ENCODE assay signal across 1 cellular context in the genomic region with DNA sequence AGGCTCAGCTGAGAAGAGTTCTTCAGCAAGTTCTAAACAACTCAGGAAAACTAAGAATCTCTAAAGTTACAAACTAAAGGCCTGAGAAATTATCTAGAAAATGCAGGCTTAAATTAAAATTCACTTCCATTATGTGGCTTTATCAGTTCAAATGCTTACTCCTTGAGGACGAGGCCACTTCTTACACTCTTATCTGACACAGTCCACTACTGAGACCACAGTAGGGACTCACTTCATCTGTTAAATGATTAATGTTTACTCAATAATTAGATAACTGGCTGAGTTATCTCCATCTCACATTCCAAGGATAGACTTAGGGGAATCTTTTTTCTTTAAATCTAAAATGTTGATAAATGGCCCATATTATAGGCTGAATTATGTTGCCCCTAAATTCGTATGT.
A peak's percentile ranks its signal among the peaks of the same experiment; 100 is the strongest.
TF ChIP-seq lines count a peak whose summit lies in the region.

No MANE protein-coding gene starts in this region.

TF ChIP-seq in K562, 482 proteins besides CTCF, POLR2A, EP300 and RAD21 (continued from another document and continues in another):
- TF ChIP-seq, protein P1, sequence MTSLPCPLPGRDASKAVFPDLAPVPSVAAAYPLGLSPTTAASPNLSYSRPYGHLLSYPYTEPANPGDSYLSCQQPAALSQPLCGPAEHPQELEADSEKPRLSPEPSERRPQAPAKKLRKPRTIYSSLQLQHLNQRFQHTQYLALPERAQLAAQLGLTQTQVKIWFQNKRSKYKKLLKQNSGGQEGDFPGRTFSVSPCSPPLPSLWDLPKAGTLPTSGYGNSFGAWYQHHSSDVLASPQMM (CRISPR knock-in tag; IDR thresholded peaks at IDR 0.05): no peak
- TF ChIP-seq PML (IDR thresholded peaks at IDR 0.05; ENCODE audit: low read length) (0 out of 2 replicates have a peak, but pooled peaks have one; percentile 22), RFX1 (IDR thresholded peaks at IDR 0.05) (no peak), XRCC3 (IDR thresholded peaks at IDR 0.05) (no peak), SMARCE1 (IDR thresholded peaks at IDR 0.05) (peak; percentile 40; the same call in 1 of the 2 replicates), CBFA2T2 (conservative IDR thresholded peaks at IDR 0.05) (peak; percentile 65), ZNF174 (CRISPR knock-in tag; IDR thresholded peaks at IDR 0.05) (no peak), FOS (IDR thresholded peaks at IDR 0.05; ENCODE audit: extremely low read depth, insufficient read length) (no peak), ZNF551 (CRISPR knock-in tag; IDR thresholded peaks at IDR 0.05) (no peak), ADNP (tag; IDR thresholded peaks at IDR 0.05) (0 out of 2 replicates have a peak, but pooled peaks have one; percentile 37), EGR1 (conservative IDR thresholded peaks at IDR 0.05) (no peak), BACH1 (tag; IDR thresholded peaks at IDR 0.05) (no peak), CBFA2T3 (IDR thresholded peaks at IDR 0.05) (peak; percentile 79), STAG1 (CRISPR knock-in tag; IDR thresholded peaks at IDR 0.05; ENCODE audit: borderline replicate concordance) (no peak), HMG20B (CRISPR knock-in tag; IDR thresholded peaks at IDR 0.05) (no peak), SAFB (IDR thresholded peaks at IDR 0.05; ENCODE audit: borderline replicate concordance, low read depth, low read length) (no peak), RBM15 (IDR thresholded peaks at IDR 0.05; ENCODE audit: insufficient read depth, low read length) (no peak), RBFOX2 (IDR thresholded peaks at IDR 0.05; ENCODE audit: low read depth, low read length) (no peak)
- TF ChIP-seq, protein P2, sequence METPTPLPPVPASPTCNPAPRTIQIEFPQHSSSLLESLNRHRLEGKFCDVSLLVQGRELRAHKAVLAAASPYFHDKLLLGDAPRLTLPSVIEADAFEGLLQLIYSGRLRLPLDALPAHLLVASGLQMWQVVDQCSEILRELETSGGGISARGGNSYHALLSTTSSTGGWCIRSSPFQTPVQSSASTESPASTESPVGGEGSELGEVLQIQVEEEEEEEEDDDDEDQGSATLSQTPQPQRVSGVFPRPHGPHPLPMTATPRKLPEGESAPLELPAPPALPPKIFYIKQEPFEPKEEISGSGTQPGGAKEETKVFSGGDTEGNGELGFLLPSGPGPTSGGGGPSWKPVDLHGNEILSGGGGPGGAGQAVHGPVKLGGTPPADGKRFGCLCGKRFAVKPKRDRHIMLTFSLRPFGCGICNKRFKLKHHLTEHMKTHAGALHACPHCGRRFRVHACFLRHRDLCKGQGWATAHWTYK (CRISPR knock-in tag; IDR thresholded peaks at IDR 0.05): 0 out of 2 replicates have a peak, but pooled peaks have one; percentile 53
- TF ChIP-seq, protein P3, sequence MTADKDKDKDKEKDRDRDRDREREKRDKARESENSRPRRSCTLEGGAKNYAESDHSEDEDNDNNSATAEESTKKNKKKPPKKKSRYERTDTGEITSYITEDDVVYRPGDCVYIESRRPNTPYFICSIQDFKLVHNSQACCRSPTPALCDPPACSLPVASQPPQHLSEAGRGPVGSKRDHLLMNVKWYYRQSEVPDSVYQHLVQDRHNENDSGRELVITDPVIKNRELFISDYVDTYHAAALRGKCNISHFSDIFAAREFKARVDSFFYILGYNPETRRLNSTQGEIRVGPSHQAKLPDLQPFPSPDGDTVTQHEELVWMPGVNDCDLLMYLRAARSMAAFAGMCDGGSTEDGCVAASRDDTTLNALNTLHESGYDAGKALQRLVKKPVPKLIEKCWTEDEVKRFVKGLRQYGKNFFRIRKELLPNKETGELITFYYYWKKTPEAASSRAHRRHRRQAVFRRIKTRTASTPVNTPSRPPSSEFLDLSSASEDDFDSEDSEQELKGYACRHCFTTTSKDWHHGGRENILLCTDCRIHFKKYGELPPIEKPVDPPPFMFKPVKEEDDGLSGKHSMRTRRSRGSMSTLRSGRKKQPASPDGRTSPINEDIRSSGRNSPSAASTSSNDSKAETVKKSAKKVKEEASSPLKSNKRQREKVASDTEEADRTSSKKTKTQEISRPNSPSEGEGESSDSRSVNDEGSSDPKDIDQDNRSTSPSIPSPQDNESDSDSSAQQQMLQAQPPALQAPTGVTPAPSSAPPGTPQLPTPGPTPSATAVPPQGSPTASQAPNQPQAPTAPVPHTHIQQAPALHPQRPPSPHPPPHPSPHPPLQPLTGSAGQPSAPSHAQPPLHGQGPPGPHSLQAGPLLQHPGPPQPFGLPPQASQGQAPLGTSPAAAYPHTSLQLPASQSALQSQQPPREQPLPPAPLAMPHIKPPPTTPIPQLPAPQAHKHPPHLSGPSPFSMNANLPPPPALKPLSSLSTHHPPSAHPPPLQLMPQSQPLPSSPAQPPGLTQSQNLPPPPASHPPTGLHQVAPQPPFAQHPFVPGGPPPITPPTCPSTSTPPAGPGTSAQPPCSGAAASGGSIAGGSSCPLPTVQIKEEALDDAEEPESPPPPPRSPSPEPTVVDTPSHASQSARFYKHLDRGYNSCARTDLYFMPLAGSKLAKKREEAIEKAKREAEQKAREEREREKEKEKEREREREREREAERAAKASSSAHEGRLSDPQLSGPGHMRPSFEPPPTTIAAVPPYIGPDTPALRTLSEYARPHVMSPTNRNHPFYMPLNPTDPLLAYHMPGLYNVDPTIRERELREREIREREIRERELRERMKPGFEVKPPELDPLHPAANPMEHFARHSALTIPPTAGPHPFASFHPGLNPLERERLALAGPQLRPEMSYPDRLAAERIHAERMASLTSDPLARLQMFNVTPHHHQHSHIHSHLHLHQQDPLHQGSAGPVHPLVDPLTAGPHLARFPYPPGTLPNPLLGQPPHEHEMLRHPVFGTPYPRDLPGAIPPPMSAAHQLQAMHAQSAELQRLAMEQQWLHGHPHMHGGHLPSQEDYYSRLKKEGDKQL (CRISPR knock-in tag; IDR thresholded peaks at IDR 0.05; ENCODE audit: borderline replicate concordance): no peak
- TF ChIP-seq, protein P4, sequence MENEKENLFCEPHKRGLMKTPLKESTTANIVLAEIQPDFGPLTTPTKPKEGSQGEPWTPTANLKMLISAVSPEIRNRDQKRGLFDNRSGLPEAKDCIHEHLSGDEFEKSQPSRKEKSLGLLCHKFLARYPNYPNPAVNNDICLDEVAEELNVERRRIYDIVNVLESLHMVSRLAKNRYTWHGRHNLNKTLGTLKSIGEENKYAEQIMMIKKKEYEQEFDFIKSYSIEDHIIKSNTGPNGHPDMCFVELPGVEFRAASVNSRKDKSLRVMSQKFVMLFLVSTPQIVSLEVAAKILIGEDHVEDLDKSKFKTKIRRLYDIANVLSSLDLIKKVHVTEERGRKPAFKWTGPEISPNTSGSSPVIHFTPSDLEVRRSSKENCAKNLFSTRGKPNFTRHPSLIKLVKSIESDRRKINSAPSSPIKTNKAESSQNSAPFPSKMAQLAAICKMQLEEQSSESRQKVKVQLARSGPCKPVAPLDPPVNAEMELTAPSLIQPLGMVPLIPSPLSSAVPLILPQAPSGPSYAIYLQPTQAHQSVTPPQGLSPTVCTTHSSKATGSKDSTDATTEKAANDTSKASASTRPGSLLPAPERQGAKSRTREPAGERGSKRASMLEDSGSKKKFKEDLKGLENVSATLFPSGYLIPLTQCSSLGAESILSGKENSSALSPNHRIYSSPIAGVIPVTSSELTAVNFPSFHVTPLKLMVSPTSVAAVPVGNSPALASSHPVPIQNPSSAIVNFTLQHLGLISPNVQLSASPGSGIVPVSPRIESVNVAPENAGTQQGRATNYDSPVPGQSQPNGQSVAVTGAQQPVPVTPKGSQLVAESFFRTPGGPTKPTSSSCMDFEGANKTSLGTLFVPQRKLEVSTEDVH (IDR thresholded peaks at IDR 0.05; ENCODE audit: low read depth, partially characterized antibody): no peak
- TF ChIP-seq, protein P5, sequence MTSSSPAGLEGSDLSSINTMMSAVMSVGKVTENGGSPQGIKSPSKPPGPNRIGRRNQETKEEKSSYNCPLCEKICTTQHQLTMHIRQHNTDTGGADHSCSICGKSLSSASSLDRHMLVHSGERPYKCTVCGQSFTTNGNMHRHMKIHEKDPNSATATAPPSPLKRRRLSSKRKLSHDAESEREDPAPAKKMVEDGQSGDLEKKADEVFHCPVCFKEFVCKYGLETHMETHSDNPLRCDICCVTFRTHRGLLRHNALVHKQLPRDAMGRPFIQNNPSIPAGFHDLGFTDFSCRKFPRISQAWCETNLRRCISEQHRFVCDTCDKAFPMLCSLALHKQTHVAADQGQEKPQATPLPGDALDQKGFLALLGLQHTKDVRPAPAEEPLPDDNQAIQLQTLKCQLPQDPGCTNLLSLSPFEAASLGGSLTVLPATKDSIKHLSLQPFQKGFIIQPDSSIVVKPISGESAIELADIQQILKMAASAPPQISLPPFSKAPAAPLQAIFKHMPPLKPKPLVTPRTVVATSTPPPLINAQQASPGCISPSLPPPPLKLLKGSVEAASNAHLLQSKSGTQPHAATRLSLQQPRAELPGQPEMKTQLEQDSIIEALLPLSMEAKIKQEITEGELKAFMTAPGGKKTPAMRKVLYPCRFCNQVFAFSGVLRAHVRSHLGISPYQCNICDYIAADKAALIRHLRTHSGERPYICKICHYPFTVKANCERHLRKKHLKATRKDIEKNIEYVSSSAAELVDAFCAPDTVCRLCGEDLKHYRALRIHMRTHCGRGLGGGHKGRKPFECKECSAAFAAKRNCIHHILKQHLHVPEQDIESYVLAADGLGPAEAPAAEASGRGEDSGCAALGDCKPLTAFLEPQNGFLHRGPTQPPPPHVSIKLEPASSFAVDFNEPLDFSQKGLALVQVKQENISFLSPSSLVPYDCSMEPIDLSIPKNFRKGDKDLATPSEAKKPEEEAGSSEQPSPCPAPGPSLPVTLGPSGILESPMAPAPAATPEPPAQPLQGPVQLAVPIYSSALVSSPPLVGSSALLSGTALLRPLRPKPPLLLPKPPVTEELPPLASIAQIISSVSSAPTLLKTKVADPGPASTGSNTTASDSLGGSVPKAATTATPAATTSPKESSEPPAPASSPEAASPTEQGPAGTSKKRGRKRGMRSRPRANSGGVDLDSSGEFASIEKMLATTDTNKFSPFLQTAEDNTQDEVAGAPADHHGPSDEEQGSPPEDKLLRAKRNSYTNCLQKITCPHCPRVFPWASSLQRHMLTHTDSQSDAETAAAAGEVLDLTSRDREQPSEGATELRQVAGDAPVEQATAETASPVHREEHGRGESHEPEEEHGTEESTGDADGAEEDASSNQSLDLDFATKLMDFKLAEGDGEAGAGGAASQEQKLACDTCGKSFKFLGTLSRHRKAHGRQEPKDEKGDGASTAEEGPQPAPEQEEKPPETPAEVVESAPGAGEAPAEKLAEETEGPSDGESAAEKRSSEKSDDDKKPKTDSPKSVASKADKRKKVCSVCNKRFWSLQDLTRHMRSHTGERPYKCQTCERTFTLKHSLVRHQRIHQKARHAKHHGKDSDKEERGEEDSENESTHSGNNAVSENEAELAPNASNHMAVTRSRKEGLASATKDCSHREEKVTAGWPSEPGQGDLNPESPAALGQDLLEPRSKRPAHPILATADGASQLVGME (CRISPR knock-in tag; IDR thresholded peaks at IDR 0.05): no peak
- TF ChIP-seq, protein P6, sequence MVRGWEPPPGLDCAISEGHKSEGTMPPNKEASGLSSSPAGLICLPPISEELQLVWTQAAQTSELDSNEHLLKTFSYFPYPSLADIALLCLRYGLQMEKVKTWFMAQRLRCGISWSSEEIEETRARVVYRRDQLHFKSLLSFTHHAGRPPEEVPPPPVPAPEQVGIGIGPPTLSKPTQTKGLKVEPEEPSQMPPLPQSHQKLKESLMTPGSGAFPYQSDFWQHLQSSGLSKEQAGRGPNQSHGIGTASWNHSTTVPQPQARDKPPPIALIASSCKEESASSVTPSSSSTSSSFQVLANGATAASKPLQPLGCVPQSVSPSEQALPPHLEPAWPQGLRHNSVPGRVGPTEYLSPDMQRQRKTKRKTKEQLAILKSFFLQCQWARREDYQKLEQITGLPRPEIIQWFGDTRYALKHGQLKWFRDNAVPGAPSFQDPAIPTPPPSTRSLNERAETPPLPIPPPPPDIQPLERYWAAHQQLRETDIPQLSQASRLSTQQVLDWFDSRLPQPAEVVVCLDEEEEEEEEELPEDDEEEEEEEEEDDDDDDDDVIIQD (CRISPR knock-in tag; IDR thresholded peaks at IDR 0.05): no peak
- TF ChIP-seq, protein P7, sequence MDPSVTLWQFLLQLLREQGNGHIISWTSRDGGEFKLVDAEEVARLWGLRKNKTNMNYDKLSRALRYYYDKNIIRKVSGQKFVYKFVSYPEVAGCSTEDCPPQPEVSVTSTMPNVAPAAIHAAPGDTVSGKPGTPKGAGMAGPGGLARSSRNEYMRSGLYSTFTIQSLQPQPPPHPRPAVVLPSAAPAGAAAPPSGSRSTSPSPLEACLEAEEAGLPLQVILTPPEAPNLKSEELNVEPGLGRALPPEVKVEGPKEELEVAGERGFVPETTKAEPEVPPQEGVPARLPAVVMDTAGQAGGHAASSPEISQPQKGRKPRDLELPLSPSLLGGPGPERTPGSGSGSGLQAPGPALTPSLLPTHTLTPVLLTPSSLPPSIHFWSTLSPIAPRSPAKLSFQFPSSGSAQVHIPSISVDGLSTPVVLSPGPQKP (CRISPR knock-in tag; IDR thresholded peaks at IDR 0.05): no peak
- TF ChIP-seq, protein P8, sequence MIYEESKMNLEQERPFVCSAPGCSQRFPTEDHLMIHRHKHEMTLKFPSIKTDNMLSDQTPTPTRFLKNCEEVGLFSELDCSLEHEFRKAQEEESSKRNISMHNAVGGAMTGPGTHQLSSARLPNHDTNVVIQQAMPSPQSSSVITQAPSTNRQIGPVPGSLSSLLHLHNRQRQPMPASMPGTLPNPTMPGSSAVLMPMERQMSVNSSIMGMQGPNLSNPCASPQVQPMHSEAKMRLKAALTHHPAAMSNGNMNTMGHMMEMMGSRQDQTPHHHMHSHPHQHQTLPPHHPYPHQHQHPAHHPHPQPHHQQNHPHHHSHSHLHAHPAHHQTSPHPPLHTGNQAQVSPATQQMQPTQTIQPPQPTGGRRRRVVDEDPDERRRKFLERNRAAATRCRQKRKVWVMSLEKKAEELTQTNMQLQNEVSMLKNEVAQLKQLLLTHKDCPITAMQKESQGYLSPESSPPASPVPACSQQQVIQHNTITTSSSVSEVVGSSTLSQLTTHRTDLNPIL (CRISPR knock-in tag; IDR thresholded peaks at IDR 0.05): no peak
- TF ChIP-seq, protein P9, sequence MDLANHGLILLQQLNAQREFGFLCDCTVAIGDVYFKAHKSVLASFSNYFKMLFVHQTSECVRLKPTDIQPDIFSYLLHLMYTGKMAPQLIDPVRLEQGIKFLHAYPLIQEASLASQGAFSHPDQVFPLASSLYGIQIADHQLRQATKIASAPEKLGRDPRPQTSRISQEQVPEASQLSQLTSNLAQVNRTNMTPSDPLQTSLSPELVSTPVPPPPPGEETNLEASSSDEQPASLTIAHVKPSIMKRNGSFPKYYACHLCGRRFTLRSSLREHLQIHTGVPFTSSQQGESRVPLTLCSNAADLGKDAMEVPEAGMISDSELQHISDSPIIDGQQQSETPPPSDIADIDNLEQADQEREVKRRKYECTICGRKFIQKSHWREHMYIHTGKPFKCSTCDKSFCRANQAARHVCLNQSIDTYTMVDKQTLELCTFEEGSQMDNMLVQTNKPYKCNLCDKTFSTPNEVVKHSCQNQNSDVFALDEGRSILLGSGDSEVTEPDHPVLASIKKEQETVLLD (IDR thresholded peaks at IDR 0.05): no peak
- TF ChIP-seq, protein P10, sequence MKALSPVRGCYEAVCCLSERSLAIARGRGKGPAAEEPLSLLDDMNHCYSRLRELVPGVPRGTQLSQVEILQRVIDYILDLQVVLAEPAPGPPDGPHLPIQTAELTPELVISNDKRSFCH (CRISPR knock-in tag; IDR thresholded peaks at IDR 0.05): no peak
- TF ChIP-seq, protein P10 (tag; IDR thresholded peaks at IDR 0.05): no peak
